In the genomic region with DNA sequence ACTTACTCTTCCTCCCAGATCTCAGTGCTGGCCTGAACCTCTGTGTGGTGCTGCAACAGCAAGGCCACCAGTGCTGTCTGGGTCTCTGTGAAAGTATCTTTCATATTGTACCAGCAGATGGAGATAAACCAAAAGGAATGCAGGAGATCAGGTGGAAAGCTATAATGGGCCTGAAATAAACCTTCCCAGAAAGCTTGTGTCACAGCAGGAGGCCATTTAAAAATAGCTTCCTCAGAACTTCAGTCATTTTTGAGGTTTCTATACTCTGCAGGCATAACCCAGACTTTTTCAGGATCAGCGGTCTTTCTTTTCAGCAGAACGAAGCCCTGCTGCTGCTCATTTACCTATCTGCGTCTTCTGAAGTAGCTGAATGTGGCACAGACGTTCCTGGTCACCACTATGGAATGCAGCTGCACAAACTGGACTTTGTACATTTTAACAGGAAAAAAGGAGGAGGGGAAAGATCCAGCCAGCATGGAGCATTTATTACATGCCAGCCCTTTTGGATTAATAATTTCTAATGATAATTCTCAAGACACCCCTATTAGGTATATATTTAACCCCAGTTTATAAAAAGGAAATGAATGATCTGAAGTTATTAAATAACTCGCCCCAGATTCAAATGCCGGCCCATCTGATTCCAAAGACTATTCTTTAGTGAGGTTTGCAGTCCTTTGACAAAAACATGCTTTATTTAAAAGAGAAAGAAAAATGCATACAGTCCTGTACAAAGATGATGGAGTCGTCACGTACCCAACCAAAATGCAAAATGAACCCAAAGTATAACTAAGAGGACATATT, we compare ENCODE assay signal across 1 cellular context.
TF ChIP-seq lines count a peak whose summit lies in the region.

No MANE protein-coding gene starts in this region.

TF ChIP-seq in HepG2, 621 proteins besides CTCF, POLR2A, EP300 and RAD21 (continued from another document and continues in another):
- TF ChIP-seq, protein P1, sequence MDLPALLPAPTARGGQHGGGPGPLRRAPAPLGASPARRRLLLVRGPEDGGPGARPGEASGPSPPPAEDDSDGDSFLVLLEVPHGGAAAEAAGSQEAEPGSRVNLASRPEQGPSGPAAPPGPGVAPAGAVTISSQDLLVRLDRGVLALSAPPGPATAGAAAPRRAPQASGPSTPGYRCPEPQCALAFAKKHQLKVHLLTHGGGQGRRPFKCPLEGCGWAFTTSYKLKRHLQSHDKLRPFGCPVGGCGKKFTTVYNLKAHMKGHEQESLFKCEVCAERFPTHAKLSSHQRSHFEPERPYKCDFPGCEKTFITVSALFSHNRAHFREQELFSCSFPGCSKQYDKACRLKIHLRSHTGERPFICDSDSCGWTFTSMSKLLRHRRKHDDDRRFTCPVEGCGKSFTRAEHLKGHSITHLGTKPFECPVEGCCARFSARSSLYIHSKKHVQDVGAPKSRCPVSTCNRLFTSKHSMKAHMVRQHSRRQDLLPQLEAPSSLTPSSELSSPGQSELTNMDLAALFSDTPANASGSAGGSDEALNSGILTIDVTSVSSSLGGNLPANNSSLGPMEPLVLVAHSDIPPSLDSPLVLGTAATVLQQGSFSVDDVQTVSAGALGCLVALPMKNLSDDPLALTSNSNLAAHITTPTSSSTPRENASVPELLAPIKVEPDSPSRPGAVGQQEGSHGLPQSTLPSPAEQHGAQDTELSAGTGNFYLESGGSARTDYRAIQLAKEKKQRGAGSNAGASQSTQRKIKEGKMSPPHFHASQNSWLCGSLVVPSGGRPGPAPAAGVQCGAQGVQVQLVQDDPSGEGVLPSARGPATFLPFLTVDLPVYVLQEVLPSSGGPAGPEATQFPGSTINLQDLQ (CRISPR knock-in tag; IDR thresholded peaks at IDR 0.05): no peak
- TF ChIP-seq, protein P2, sequence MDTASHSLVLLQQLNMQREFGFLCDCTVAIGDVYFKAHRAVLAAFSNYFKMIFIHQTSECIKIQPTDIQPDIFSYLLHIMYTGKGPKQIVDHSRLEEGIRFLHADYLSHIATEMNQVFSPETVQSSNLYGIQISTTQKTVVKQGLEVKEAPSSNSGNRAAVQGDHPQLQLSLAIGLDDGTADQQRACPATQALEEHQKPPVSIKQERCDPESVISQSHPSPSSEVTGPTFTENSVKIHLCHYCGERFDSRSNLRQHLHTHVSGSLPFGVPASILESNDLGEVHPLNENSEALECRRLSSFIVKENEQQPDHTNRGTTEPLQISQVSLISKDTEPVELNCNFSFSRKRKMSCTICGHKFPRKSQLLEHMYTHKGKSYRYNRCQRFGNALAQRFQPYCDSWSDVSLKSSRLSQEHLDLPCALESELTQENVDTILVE (CRISPR knock-in tag; IDR thresholded peaks at IDR 0.05): 0 out of 2 replicates have a peak, but pooled peaks have one; percentile 25
- TF ChIP-seq PHF20 (CRISPR knock-in tag; IDR thresholded peaks at IDR 0.05) (peak; percentile 44; the same call in 1 of the 2 replicates), SALL1 (CRISPR knock-in tag; IDR thresholded peaks at IDR 0.05) (peak; percentile 44; the same call in 1 of the 2 replicates), ZNF124 (CRISPR knock-in tag; IDR thresholded peaks at IDR 0.05) (peak; percentile 68; the same call in 1 of the 2 replicates), REL (CRISPR knock-in tag; conservative IDR thresholded peaks at IDR 0.05) (no peak), PRPF4 (IDR thresholded peaks at IDR 0.05; ENCODE audit: low read depth, low read length, poor library complexity, severe bottlenecking) (no peak), JUN (CRISPR knock-in tag; IDR thresholded peaks at IDR 0.05) (peak; percentile 98), ZNF12 (CRISPR knock-in tag; IDR thresholded peaks at IDR 0.05) (peak; percentile 76; the same call in 1 of the 2 replicates), MIER3 (CRISPR knock-in tag; IDR thresholded peaks at IDR 0.05; ENCODE audit: borderline replicate concordance) (peak; percentile 67; the same call in 1 of the 2 replicates), SYNCRIP (IDR thresholded peaks at IDR 0.05; ENCODE audit: insufficient read depth, low read depth, low read length) (no peak), SOX5 (CRISPR knock-in tag; IDR thresholded peaks at IDR 0.05; ENCODE audit: borderline replicate concordance) (no peak), HNRNPUL1 (IDR thresholded peaks at IDR 0.05; ENCODE audit: low read depth, low read length) (no peak), ZNF678 (CRISPR knock-in tag; IDR thresholded peaks at IDR 0.05) (no peak), ZNF101 (CRISPR knock-in tag; IDR thresholded peaks at IDR 0.05; ENCODE audit: borderline replicate concordance, low read depth) (no peak), ZNF333 (CRISPR knock-in tag; IDR thresholded peaks at IDR 0.05; ENCODE audit: borderline replicate concordance) (no peak), ATF1 (CRISPR knock-in tag; IDR thresholded peaks at IDR 0.05) (no peak), HMG20A (CRISPR knock-in tag; IDR thresholded peaks at IDR 0.05; ENCODE audit: borderline replicate concordance) (peak; percentile 70), ZFP36L1 (CRISPR knock-in tag; IDR thresholded peaks at IDR 0.05) (no peak), ZNF205 (CRISPR knock-in tag; IDR thresholded peaks at IDR 0.05) (0 out of 2 replicates have a peak, but pooled peaks have one; percentile 25), MED1 (CRISPR knock-in tag; IDR thresholded peaks at IDR 0.05) (peak; percentile 47), ZSCAN21 (CRISPR knock-in tag; IDR thresholded peaks at IDR 0.05; ENCODE audit: borderline replicate concordance) (no peak), FOXA1 (IDR thresholded peaks at IDR 0.05) (no peak), FOXA1 (CRISPR knock-in tag; IDR thresholded peaks at IDR 0.05) (0 out of 2 replicates have a peak, but pooled peaks have one; percentile 47), ASH2L (IDR thresholded peaks at IDR 0.05; ENCODE audit: insufficient read length, low read depth, low read length) (peak; percentile 98), ELF1 (CRISPR knock-in tag; IDR thresholded peaks at IDR 0.05) (peak; percentile 25; the same call in 1 of the 2 replicates), ZNF335 (CRISPR knock-in tag; IDR thresholded peaks at IDR 0.05) (peak; percentile 55; the same call in 1 of the 2 replicates), NR2F6 (IDR thresholded peaks at IDR 0.05) (peak; percentile 21), NR2F6 (CRISPR knock-in tag; IDR thresholded peaks at IDR 0.05) (no peak), CHCHD3 (CRISPR knock-in tag; IDR thresholded peaks at IDR 0.05) (no peak), XRCC5 (optimal IDR thresholded peaks at IDR 0.05; ENCODE audit: low read length) (peak; percentile 31), ISL2 (CRISPR knock-in tag; IDR thresholded peaks at IDR 0.05) (no peak), CENPT (CRISPR knock-in tag; IDR thresholded peaks at IDR 0.05; ENCODE audit: low read depth) (no peak), RBFOX2 (IDR thresholded peaks at IDR 0.05; ENCODE audit: low read depth, low read length) (0 out of 2 replicates have a peak, but pooled peaks have one; percentile 24), ZNF772 (CRISPR knock-in tag; IDR thresholded peaks at IDR 0.05) (no peak), ZNF274 (CRISPR knock-in tag; IDR thresholded peaks at IDR 0.05) (no peak), MZF1 (CRISPR knock-in tag; IDR thresholded peaks at IDR 0.05; ENCODE audit: borderline replicate concordance) (no peak), GPN1 (CRISPR knock-in tag; IDR thresholded peaks at IDR 0.05; ENCODE audit: borderline replicate concordance) (no peak)
- TF ChIP-seq, protein P3, sequence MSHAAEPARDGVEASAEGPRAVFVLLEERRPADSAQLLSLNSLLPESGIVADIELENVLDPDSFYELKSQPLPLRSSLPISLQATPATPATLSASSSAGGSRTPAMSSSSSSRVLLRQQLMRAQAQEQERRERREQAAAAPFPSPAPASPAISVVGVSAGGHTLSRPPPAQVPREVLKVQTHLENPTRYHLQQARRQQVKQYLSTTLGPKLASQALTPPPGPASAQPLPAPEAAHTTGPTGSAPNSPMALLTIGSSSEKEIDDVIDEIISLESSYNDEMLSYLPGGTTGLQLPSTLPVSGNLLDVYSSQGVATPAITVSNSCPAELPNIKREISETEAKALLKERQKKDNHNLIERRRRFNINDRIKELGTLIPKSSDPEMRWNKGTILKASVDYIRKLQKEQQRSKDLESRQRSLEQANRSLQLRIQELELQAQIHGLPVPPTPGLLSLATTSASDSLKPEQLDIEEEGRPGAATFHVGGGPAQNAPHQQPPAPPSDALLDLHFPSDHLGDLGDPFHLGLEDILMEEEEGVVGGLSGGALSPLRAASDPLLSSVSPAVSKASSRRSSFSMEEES (CRISPR knock-in tag; IDR thresholded peaks at IDR 0.05): no peak; the same call in 1 of the 2 replicates
- TF ChIP-seq, protein P4, sequence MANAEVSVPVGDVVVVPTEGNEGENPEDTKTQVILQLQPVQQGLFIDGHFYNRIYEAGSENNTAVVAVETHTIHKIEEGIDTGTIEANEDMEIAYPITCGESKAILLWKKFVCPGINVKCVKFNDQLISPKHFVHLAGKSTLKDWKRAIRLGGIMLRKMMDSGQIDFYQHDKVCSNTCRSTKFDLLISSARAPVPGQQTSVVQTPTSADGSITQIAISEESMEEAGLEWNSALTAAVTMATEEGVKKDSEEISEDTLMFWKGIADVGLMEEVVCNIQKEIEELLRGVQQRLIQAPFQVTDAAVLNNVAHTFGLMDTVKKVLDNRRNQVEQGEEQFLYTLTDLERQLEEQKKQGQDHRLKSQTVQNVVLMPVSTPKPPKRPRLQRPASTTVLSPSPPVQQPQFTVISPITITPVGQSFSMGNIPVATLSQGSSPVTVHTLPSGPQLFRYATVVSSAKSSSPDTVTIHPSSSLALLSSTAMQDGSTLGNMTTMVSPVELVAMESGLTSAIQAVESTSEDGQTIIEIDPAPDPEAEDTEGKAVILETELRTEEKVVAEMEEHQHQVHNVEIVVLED (CRISPR knock-in tag; IDR thresholded peaks at IDR 0.05; ENCODE audit: borderline replicate concordance): no peak
- TF ChIP-seq, protein P5, sequence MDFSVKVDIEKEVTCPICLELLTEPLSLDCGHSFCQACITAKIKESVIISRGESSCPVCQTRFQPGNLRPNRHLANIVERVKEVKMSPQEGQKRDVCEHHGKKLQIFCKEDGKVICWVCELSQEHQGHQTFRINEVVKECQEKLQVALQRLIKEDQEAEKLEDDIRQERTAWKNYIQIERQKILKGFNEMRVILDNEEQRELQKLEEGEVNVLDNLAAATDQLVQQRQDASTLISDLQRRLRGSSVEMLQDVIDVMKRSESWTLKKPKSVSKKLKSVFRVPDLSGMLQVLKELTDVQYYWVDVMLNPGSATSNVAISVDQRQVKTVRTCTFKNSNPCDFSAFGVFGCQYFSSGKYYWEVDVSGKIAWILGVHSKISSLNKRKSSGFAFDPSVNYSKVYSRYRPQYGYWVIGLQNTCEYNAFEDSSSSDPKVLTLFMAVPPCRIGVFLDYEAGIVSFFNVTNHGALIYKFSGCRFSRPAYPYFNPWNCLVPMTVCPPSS (IDR thresholded peaks at IDR 0.05): no peak
- TF ChIP-seq, protein P6, sequence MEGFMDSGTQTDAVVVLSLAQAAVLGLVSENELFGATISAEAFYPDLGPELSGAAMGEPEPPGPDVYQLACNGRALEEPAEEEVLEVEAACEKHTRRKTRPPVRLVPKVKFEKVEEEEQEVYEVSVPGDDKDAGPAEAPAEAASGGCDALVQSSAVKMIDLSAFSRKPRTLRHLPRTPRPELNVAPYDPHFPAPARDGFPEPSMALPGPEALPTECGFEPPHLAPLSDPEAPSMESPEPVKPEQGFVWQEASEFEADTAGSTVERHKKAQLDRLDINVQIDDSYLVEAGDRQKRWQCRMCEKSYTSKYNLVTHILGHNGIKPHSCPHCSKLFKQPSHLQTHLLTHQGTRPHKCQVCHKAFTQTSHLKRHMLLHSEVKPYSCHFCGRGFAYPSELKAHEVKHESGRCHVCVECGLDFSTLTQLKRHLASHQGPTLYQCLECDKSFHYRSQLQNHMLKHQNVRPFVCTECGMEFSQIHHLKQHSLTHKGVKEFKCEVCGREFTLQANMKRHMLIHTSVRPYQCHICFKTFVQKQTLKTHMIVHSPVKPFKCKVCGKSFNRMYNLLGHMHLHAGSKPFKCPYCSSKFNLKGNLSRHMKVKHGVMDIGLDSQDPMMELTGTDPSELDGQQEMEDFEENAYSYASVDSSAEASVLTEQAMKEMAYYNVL (CRISPR knock-in tag; IDR thresholded peaks at IDR 0.05; ENCODE audit: borderline replicate concordance): no peak
- TF ChIP-seq, protein P7, sequence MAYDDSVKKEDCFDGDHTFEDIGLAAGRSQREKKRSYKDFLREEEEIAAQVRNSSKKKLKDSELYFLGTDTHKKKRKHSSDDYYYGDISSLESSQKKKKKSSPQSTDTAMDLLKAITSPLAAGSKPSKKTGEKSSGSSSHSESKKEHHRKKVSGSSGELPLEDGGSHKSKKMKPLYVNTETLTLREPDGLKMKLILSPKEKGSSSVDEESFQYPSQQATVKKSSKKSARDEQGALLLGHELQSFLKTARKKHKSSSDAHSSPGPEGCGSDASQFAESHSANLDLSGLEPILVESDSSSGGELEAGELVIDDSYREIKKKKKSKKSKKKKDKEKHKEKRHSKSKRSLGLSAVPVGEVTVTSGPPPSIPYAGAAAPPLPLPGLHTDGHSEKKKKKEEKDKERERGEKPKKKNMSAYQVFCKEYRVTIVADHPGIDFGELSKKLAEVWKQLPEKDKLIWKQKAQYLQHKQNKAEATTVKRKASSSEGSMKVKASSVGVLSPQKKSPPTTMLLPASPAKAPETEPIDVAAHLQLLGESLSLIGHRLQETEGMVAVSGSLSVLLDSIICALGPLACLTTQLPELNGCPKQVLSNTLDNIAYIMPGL (CRISPR knock-in tag; IDR thresholded peaks at IDR 0.05; ENCODE audit: borderline replicate concordance in 1 of 2, low read depth in 1 of 2): peak; percentile 50 to 77
- TF ChIP-seq, protein P8, sequence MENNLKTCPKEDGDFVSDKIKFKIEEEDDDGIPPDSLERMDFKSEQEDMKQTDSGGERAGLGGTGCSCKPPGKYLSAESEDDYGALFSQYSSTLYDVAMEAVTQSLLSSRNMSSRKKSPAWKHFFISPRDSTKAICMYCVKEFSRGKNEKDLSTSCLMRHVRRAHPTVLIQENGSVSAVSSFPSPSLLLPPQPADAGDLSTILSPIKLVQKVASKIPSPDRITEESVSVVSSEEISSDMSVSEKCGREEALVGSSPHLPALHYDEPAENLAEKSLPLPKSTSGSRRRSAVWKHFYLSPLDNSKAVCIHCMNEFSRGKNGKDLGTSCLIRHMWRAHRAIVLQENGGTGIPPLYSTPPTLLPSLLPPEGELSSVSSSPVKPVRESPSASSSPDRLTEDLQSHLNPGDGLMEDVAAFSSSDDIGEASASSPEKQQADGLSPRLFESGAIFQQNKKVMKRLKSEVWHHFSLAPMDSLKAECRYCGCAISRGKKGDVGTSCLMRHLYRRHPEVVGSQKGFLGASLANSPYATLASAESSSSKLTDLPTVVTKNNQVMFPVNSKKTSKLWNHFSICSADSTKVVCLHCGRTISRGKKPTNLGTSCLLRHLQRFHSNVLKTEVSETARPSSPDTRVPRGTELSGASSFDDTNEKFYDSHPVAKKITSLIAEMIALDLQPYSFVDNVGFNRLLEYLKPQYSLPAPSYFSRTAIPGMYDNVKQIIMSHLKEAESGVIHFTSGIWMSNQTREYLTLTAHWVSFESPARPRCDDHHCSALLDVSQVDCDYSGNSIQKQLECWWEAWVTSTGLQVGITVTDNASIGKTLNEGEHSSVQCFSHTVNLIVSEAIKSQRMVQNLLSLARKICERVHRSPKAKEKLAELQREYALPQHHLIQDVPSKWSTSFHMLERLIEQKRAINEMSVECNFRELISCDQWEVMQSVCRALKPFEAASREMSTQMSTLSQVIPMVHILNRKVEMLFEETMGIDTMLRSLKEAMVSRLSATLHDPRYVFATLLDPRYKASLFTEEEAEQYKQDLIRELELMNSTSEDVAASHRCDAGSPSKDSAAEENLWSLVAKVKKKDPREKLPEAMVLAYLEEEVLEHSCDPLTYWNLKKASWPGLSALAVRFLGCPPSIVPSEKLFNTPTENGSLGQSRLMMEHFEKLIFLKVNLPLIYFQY (CRISPR knock-in tag; IDR thresholded peaks at IDR 0.05; ENCODE audit: borderline replicate concordance): 0 out of 2 replicates have a peak, but pooled peaks have one; percentile 44
